ENCODE assay signal across 15 cellular contexts in the genomic region with DNA sequence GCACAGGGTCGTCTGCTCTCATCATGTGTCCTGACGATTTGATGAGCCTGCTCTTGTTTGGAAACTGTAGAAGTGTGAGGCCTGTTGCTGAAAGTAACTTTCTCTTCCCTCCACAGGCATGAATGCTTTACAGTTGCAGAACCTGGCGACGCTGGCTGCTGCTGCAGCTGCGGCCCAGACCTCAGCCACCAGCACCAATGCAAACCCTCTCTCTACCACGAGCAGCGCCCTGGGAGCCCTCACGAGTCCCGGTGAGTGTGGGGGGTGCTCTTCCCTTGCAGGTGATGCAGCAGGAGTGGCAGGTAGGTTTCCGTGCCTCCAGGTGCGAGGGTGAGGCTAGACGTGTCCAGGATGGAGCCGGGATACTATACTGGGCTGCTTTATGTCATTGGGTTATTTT.
DNase-seq lines count a peak whose midpoint lies in the region; ATAC-seq lines count a peak whose summit lies in the region.
"Had no signal": no experiment of that assay in that cellular context is flagged by ENCODE, and none has a peak within 500 bp of the region (broad histone marks: within the 10 kb centered on the region; RNA-seq: fewer than 3 reads in every experiment).

No MANE protein-coding gene starts in this region.

- peak overlapping the region; percentile 85 for H3K27ac Mint-ChIP-seq in activated T-cell treated with anti-CD3 and anti-CD28 coated beads, Interleukin-2, amount 50 U/mL, for 72 hours
- H3K27ac Mint-ChIP-seq in T-helper 17 cell, result peak overlapping the region; percentile 43

- DNase-seq in activated T-cell treated with anti-CD3 and anti-CD28 coated beads, Interleukin-2, amount 50 U/mL, for 72 hours, result no peak
- no peak for DNase-seq in activated T-cell treated with anti-CD3 and anti-CD28 coated beads, Interleukin-2, amount 50 U/mL, for 1 hour
- no peak for DNase-seq in T-helper 17 cell
- DNase-seq in caudate nucleus (lab: John Stamatoyannopoulos, UW), result no peak
- peak; percentile 43 for DNase-seq in posterior vena cava (ENCODE audit: low spot score)
- DNase-seq in left lobe of liver (ENCODE audit: low spot score), result no peak
- DNase-seq: COR-L47, NCI-H1417 treated with DMSO at 0.1 percent for 48 hours, NCI-H2029 treated with DMSO at 0.1 percent for 48 hours, NCI-H510A treated with DMSO at 0.1 percent for 48 hours had no signal

- no peaks in the 10 kb centered on the region for H3K27me3 Mint-ChIP-seq in activated T-cell treated with anti-CD3 and anti-CD28 coated beads, Interleukin-2, amount 50 U/mL, for 72 hours (ENCODE audit: low read depth)
- H3K27me3 Mint-ChIP-seq in T-helper 17 cell, result no peaks in the 10 kb centered on the region

- H3K36me3 Mint-ChIP-seq in activated T-cell treated with anti-CD3 and anti-CD28 coated beads, Interleukin-2, amount 50 U/mL, for 72 hours (ENCODE audit: insufficient read depth in 2 of 2), result peaks cover 19 to 30% of the 10 kb centered on the region in 2 donors
- H3K36me3 Mint-ChIP-seq in T-helper 17 cell (ENCODE audit: low read depth), result peaks cover 7% of the 10 kb centered on the region

- H3K9me3 ChIP-seq in T-helper 17 cell (ENCODE audit: control insufficient read depth, low read length, poor library complexity, severe bottlenecking), result no peaks in the 10 kb centered on the region
- H3K9me3 ChIP-seq: BLaER1 treated with 17β-estradiol and CSF1 and Interleukin-3, amounts not matched to agents 10 nM and 100 nM; HAP-1 had no signal

- intact Hi-C loops in posterior vena cava (cut with DNase I), result no loop called here

- peaks cover 9% of the 10 kb centered on the region for H3K4me1 Mint-ChIP-seq in activated T-cell treated with anti-CD3 and anti-CD28 coated beads, Interleukin-2, amount 50 U/mL, for 72 hours (ENCODE audit: low read depth)
- H3K4me1 Mint-ChIP-seq in T-helper 17 cell, result peaks cover 23% of the 10 kb centered on the region

- H3K9me3 Mint-ChIP-seq in activated T-cell treated with anti-CD3 and anti-CD28 coated beads, Interleukin-2, amount 50 U/mL, for 72 hours, result no peaks in the 10 kb centered on the region

- no peak for ATAC-seq in activated T-cell treated with anti-CD3 and anti-CD28 coated beads, Interleukin-2, amount 50 U/mL, for 72 hours (replicated peaks in 1 of 2)
- ATAC-seq in T-helper 17 cell, result no peak
- ATAC-seq in left lobe of liver, result no peak
- no peak for ATAC-seq in HG03039 (IDR thresholded peaks at IDR 0.05; ENCODE audit: unreplicated experiment)
- ATAC-seq in GM18907 (IDR thresholded peaks at IDR 0.05; ENCODE audit: unreplicated experiment), result no peak
- ATAC-seq: Panc1 had no signal

- H3K4me3 Mint-ChIP-seq in activated T-cell treated with anti-CD3 and anti-CD28 coated beads, Interleukin-2, amount 50 U/mL, for 72 hours, result no peak overlapping the region
- no peak overlapping the region for H3K4me3 Mint-ChIP-seq in T-helper 17 cell

- H3K27ac ChIP-seq in caudate nucleus (ENCODE audit: low read depth, low read length), result peak overlapping the region; percentile 36
- H3K27ac ChIP-seq: BLaER1 treated with 17β-estradiol and CSF1 and Interleukin-3, amounts not matched to agents 10 nM and 100 nM had no signal
